Comparison of ENCODE assay signal across 10 cellular contexts in the genomic region with DNA sequence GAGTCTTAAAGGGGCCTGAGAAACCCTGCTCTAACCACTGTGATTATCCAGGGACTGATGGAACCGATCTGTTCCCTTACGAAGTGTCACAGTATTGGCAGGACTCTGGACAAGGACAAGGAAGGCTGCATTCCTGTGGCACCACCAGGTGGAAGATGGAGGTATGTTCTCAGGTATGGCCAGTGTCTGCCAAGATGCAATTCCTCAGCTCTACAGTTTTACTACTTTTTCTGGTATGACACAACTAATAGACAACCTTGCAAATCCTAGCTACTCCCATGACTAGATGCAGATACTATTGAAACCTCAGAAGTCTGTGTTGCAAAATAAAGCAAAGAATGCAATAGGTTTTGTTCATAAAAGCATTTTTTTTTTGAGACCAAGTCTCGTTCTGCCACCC. TPM values are rescaled to one million over a fixed set of nuclear protein-coding genes. Genes with fewer than 3 reads are reported as not detected.
A peak's percentile ranks its signal among the peaks of the same experiment; 100 is the strongest.
DNase-seq lines count a peak whose midpoint lies in the region; ATAC-seq, FAIRE-seq and TF ChIP-seq lines count a peak whose summit lies in the region.
"Had no signal": no experiment of that assay in that cellular context is flagged by ENCODE, and none has a peak within 500 bp of the region (broad histone marks: within the 10 kb centered on the region; RNA-seq: fewer than 3 reads in every experiment).

No MANE protein-coding gene starts in this region.

- H3K27ac ChIP-seq in K562 (ENCODE audit: extremely low read depth, low read depth, low read length): no peak overlapping the region
- H3K27ac ChIP-seq in HepG2 (ENCODE audit: extremely low read length, insufficient read depth, low read length): no peak overlapping the region
- H3K27ac ChIP-seq: skin epidermis had no signal

- no peak overlapping the region for H3K4me3 ChIP-seq in H7 (ENCODE audit: insufficient read depth, low read depth, low read length)
- H3K4me3 ChIP-seq in K562: no peak overlapping the region
- no peak overlapping the region for H3K4me3 ChIP-seq in HepG2 (replicated peaks in 1 of 3; ENCODE audit: insufficient read depth in 1 of 3, low read depth in 2 of 3, low read length in 3 of 3)
- H3K4me3 ChIP-seq: skin epidermis had no signal

- no peak for TF ChIP-seq POLR2A in K562 (conservative IDR thresholded peaks at IDR 0.05)
- TF ChIP-seq POLR2A in HepG2 (IDR thresholded peaks at IDR 0.05; ENCODE audit: insufficient read depth in 1 of 2, low read depth in 2 of 2, low read length in 2 of 2): no peak

- intact Hi-C loops in K562 (cut with micrococcal nuclease) (no loop called here), HepG2 (cut with micrococcal nuclease; ENCODE audit: unreplicated experiment) (loop anchor here (1.0 to 5.0 kb wide), 2 partner anchors 110 to 145 kb away; no protein-coding TSS in a partner anchor)

- no TSS peak for BruUV-seq in K562 (replicated peaks; lab: Mats Ljungman, UMichigan)
- no TSS peak for BruUV-seq in HepG2 (replicated peaks; lab: Mats Ljungman, UMichigan)

- no peak for TF ChIP-seq EP300 in K562 (IDR thresholded peaks at IDR 0.05; ENCODE audit: low read length)
- no peak for TF ChIP-seq EP300 in HepG2 (IDR thresholded peaks at IDR 0.05; ENCODE audit: low read depth in 2 of 2, low read length in 2 of 2)
- TF ChIP-seq EP300 in HepG2 (CRISPR knock-in tag; IDR thresholded peaks at IDR 0.05; ENCODE audit: borderline replicate concordance): no peak

- H4K20me1 ChIP-seq in K562 (replicated peaks; ENCODE audit: control insufficient read depth, insufficient read depth, low read length) (no peaks in the 10 kb centered on the region), HepG2 (ENCODE audit: insufficient read depth, low read length) (no peaks in the 10 kb centered on the region)

- peak; percentile 37 for DNase-seq in COLO668 (lab: John Stamatoyannopoulos, UW; ENCODE audit: unreplicated experiment)
- peak; percentile 67 for DNase-seq in H7
- DNase-seq in K562 (ENCODE audit: extremely low read depth in 1 of 4, low spot score in 3 of 4): no peak
- DNase-seq in HepG2 (ENCODE audit: low spot score): peak; percentile 37
- DNase-seq in HTR-8/SVneo (ENCODE audit: insufficient read length, low spot score): no peak
- DNase-seq in GOT3 (lab: John Stamatoyannopoulos, UW): no peak
- no peak for DNase-seq in SIG-M5 (lab: John Stamatoyannopoulos, UW)
- DNase-seq: NCI-H774 had no signal

- peaks cover 38% of the 10 kb centered on the region for H3K79me2 ChIP-seq in K562 (ENCODE audit: control insufficient read depth, insufficient read depth, low read length)
- no peaks in the 10 kb centered on the region for H3K79me2 ChIP-seq in HepG2 (ENCODE audit: insufficient read depth, low read length)

- CTCF ChIA-PET in K562 (lab: Yijun Ruan, JAX; ENCODE audit: low intra/inter-chr PET ratio) (no interaction called here), HepG2 (lab: Yijun Ruan, JAX; ENCODE audit: low intra/inter-chr PET ratio, low total read pairs) (no interaction called here)

- no peaks in the 10 kb centered on the region for H3K9me1 ChIP-seq in K562 (ENCODE audit: control insufficient read depth, insufficient read depth, low read length)

- H3K4me2 ChIP-seq in K562 (ENCODE audit: insufficient read depth, low read length) (no peak overlapping the region), HepG2 (ENCODE audit: low read depth, low read length) (no peak overlapping the region)

- H3K9me3 ChIP-seq in K562 (replicated peaks; ENCODE audit: control insufficient read depth, insufficient read depth, low read depth, low read length): peaks cover 3% of the 10 kb centered on the region; the same call in 1 of the 2 replicates
- no peaks in the 10 kb centered on the region for H3K9me3 ChIP-seq in HepG2 (ENCODE audit: low read length)

- no peaks in the 10 kb centered on the region for H3K27me3 ChIP-seq in H7 (ENCODE audit: control insufficient read depth, insufficient read depth, low read length)
- H3K27me3 ChIP-seq in K562 (ENCODE audit: control insufficient read depth in 2 of 2, insufficient read depth in 2 of 2, low read length in 2 of 2): no peaks in the 10 kb centered on the region
- no peaks in the 10 kb centered on the region for H3K27me3 ChIP-seq in HepG2 (ENCODE audit: control insufficient read depth in 1 of 2, insufficient read depth in 2 of 2, low read length in 2 of 2)

- FAIRE-seq in K562 (lab: Jason Lieb, UNC) (no peak), HepG2 (lab: Jason Lieb, UNC) (peak; percentile 63), HTR-8/SVneo (lab: Jason Lieb, UNC) (no peak)

- TF ChIP-seq CTCF in K562 (IDR thresholded peaks at IDR 0.05 in 2 of 3, conservative IDR thresholded peaks at IDR 0.05 in 1 of 3; ENCODE audit: insufficient read depth in 2 of 3, low read depth in 1 of 3, low read length in 3 of 3): peak in 2 of 3 experiments; percentile 26 to 34; a peak in 3 of 6 replicates
- peak; percentile 63 for TF ChIP-seq CTCF in HepG2 (CRISPR knock-in tag; IDR thresholded peaks at IDR 0.05)

- ATAC-seq in K562 (peak; percentile 58), HepG2 (peak; percentile 73), GM19467 (IDR thresholded peaks at IDR 0.05; ENCODE audit: unreplicated experiment) (no peak)

- 86% methylated on average over 3 of the region's 3 CpGs for WGBS in K562 (ENCODE audit: insufficient coverage, low coverage, missing lambda C conversion rate)
- 53% methylated on average over 2 of the region's 3 CpGs for WGBS in HepG2 (ENCODE audit: low lambda C conversion rate)

- H3K36me3 ChIP-seq in H7 (replicated peaks; ENCODE audit: control insufficient read depth, insufficient read depth, low read length) (no peaks in the 10 kb centered on the region), K562 (ENCODE audit: control insufficient read depth, insufficient read depth, low read length) (peaks cover 27% of the 10 kb centered on the region; the same call in 2 of the 3 replicates), HepG2 (replicated peaks in 1 of 2; ENCODE audit: control insufficient read depth in 1 of 2, insufficient read depth in 2 of 2, low read length in 2 of 2) (no peaks in the 10 kb centered on the region)

- in situ Hi-C loops in K562 (cut with MboI): no loop called here
- in situ Hi-C loops in HepG2 (cut with HindIII; ENCODE audit: extremely low pct_ligation_motif_present, low pct_unique_long_range_greater_than_20kb): no loop called here

- H3K4me1 ChIP-seq in K562 (replicated peaks in 1 of 2; ENCODE audit: control insufficient read depth in 2 of 2, insufficient read depth in 2 of 2, low read length in 2 of 2): peaks cover 0 to 3% of the 10 kb centered on the region in 2 experiments; a peak in 2 of 5 replicates
- no peaks in the 10 kb centered on the region for H3K4me1 ChIP-seq in HepG2 (ENCODE audit: insufficient read depth, low read length)

- no peak overlapping the region for H2AFZ ChIP-seq in K562 (ENCODE audit: low read depth, low read length)
- no peak overlapping the region for H2AFZ ChIP-seq in HepG2 (ENCODE audit: low read length)

- H3K9ac ChIP-seq in K562 (ENCODE audit: insufficient read depth in 1 of 2, low read depth in 2 of 2, low read length in 2 of 2) (no peak overlapping the region), HepG2 (ENCODE audit: insufficient read depth, low read depth, low read length) (no peak overlapping the region)

- TF ChIP-seq RAD21 in K562 (CRISPR knock-in tag; conservative IDR thresholded peaks at IDR 0.05 in 1 of 2, IDR thresholded peaks at IDR 0.05 in 1 of 2) (peak in 1 of 2 experiments; percentile 53; a peak in 2 of 4 replicates), HepG2 (CRISPR knock-in tag; IDR thresholded peaks at IDR 0.05) (0 out of 2 replicates have a peak, but pooled peaks have one; percentile 18)

- POLR2A ChIA-PET in K562 (lab: Yijun Ruan, JAX) (interaction anchor here (0.6 to 1.1 kb wide), 5 partner anchors 8 to 148 kb away, joined by 3 to 5 read pairs (median 3); no protein-coding TSS in a partner anchor), HepG2 (lab: Yijun Ruan, JAX) (no interaction called here)

RNA-seq across cellular contexts. Expression of gene RAB31, which starts 14.6 kb away (rescaled TPM):
- total RNA-seq in H7 (2014; rRNA removed; shearing (Covaris generic)): 29.6 and 29.7 TPM in 2 replicates
- total RNA-seq in K562 (2011; cell fraction: chromatin; rRNA removed; ENCODE audit: low replicate concordance): 62.1 and 65.0 TPM in 2 replicates
- total RNA-seq in K562 (2011; cell fraction: nucleolus; rRNA removed): 26.5 and 31.9 TPM in 2 replicates
- total RNA-seq in K562 (2011; cell fraction: nucleoplasm; rRNA removed): 43.2 and 112 TPM in 2 replicates
- total RNA-seq in K562 (2014; rRNA removed) (34.9 and 43.1 TPM in 2 replicates), K562 (2014; rRNA removed; fragmentation: Illumina TruSeq; extraction: Trizol) (44.1 and 51.7 TPM in 2 replicates), K562 (2015; rRNA removed; fragmentation: Illumina TruSeq; extraction: Trizol) (36.8 and 41.3 TPM in 2 replicates), K562 (2021) (57.7 and 66.1 TPM in 2 replicates), HepG2 (2016; rRNA removed; fragmentation: Illumina TruSeq; extraction: Trizol) (1.7 and 3.6 TPM in 2 replicates)
- polyA plus RNA-seq in K562 (2011; rRNA removed) (32.8 and 70.4 TPM in 2 replicates), K562 (2014; fragmentation: Illumina TruSeq; extraction: Trizol) (47.9 and 50.9 TPM in 2 replicates), K562 (2014; fragmentation: Nextera tagmentation; extraction: Ambion mirVana) (10 to 100 TPM; 20.7 to 25.6 TPM), K562 (2014; rRNA removed) (25.6 and 29.0 TPM in 2 replicates), HepG2 (2011; rRNA removed) (0.73 and 1.1 TPM in 2 replicates)
- 26.1 and 28.8 TPM in 2 replicates for polyA plus RNA-seq in K562 (2011; cell fraction: cytosol; rRNA removed)
- polyA plus RNA-seq in K562 (2011; cell fraction: nucleus; rRNA removed): 33.7 and 65.3 TPM in 2 replicates
- polyA plus RNA-seq in K562 (2012): 37.3 and 45.1 TPM in 2 replicates
- 89.7 and 166 TPM in 2 replicates for polyA minus RNA-seq in K562 (2011; rRNA and poly(A)+ RNA removed)
- 27.4 and 41.0 TPM in 2 replicates for polyA minus RNA-seq in K562 (2011; cell fraction: cytosol; rRNA and poly(A)+ RNA removed)
- 32.4 and 49.9 TPM in 2 replicates for polyA minus RNA-seq in K562 (2011; cell fraction: nucleus; rRNA and poly(A)+ RNA removed)
- 1.4 and 2.6 TPM in 2 replicates for total RNA-seq in HepG2 (2016; cell fraction: cytosol; rRNA removed; fragmentation: Illumina TruSeq; extraction: Trizol; ENCODE audit: low read depth)
- total RNA-seq in HepG2 (2016; cell fraction: insoluble cytoplasmic fraction; rRNA removed; fragmentation: Illumina TruSeq; extraction: Trizol): 2.9 TPM in 2 replicates
- 3.1 and 3.4 TPM in 2 replicates for total RNA-seq in HepG2 (2016; cell fraction: membrane; rRNA removed; fragmentation: Illumina TruSeq; extraction: Trizol)
- total RNA-seq in HepG2 (2016; cell fraction: nucleus; rRNA removed; fragmentation: Illumina TruSeq; extraction: Trizol): 1.4 and 2.6 TPM in 2 replicates
- 0.24 and 1.2 TPM in 2 replicates for polyA plus RNA-seq in HepG2 (2011; cell fraction: cytosol; rRNA removed)
- 8.7 and 12.9 TPM in 2 replicates for polyA plus RNA-seq in HepG2 (2011; cell fraction: nucleus; rRNA removed)
- 0.38 and 2.1 TPM in 2 replicates for polyA plus RNA-seq in HepG2 (2012)
- 4.4 and 5.7 TPM in 2 replicates for polyA plus RNA-seq in HepG2 (2016; cell fraction: cytosol; fragmentation: Illumina TruSeq; extraction: Trizol; ENCODE audit: low read depth)
- 3.7 TPM in 2 replicates for polyA plus RNA-seq in HepG2 (2016; cell fraction: insoluble cytoplasmic fraction; fragmentation: Illumina TruSeq; extraction: Trizol; ENCODE audit: low read depth)
- polyA plus RNA-seq in HepG2 (2016; cell fraction: membrane; fragmentation: Illumina TruSeq; extraction: Trizol; ENCODE audit: low read depth): 2.6 and 3.5 TPM in 2 replicates
- 2.9 and 3.0 TPM in 2 replicates for polyA plus RNA-seq in HepG2 (2016; cell fraction: nucleus; fragmentation: Illumina TruSeq; extraction: Trizol; ENCODE audit: insufficient read depth, low read depth)
- 1.9 and 153 TPM in 2 replicates for polyA minus RNA-seq in HepG2 (2011; rRNA and poly(A)+ RNA removed; ENCODE audit: low replicate concordance)
- polyA minus RNA-seq in HepG2 (2011; cell fraction: cytosol; rRNA and poly(A)+ RNA removed): 2.8 and 4.2 TPM in 2 replicates
- 5.3 and 5.5 TPM in 2 replicates for polyA minus RNA-seq in HepG2 (2011; cell fraction: nucleus; rRNA and poly(A)+ RNA removed)

Comparison
In these comparisons a context has a peak if more than half of its experiments do, and no peak if none do; other contexts are left out.
1. DNase-seq: peak in COLO668 (single experiment), H7 (single experiment) and HepG2 (single experiment); none in K562 (0 of 4), HTR-8/SVneo (single experiment), GOT3 (single experiment) and SIG-M5 (single experiment).